Comparison of ENCODE assay signal across 8 cellular contexts in the genomic region with DNA sequence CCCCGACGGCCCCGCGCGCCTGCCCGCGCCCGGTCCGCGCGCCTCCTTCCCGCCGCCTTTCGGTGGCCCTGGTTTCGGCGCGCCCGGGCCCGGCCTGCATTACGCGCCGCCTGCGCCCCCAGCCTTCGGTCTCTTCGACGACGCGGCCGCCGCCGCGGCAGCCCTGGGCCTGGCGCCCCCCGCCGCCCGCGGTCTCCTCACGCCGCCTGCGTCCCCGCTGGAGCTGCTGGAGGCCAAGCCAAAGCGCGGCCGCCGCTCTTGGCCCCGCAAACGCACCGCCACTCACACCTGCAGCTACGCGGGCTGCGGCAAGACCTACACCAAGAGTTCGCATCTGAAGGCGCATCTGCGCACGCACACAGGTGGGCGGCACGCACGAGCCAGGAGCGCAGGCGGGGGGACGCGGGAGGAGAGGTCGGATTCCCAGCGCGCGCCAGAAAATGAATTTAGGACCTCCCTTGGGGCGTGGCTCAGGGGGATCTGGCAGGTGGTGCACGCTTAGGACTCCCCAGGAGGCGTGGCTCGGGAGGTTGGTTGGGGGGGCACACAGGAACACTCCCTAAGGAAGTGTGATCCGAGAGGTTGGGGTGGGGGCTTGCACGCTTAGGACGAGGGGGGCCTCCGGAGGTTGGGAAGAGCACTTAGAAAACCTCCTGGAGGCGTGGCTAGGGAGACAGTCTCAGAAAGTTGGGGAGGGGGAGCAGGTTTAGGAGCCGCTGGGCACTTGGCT. TPM values are rescaled to one million over a fixed set of nuclear protein-coding genes. Genes with fewer than 3 reads are reported as not detected.
DNase-seq lines count a peak whose midpoint lies in the region; ATAC-seq, FAIRE-seq and TF ChIP-seq lines count a peak whose summit lies in the region.

No MANE protein-coding gene starts in this region.

- peak overlapping the region; percentile 86 for H3K27ac Mint-ChIP-seq in activated CD8-positive, alpha-beta T cell treated with anti-CD3 and anti-CD28 coated beads, Interleukin-2, amount 10 ng/mL, durations not matched to agents 7 days and 5 days
- peak overlapping the region; percentile 66 for H3K27ac Mint-ChIP-seq in osteocyte (ENCODE audit: unreplicated experiment)

- H3K4me1 Mint-ChIP-seq in activated CD8-positive, alpha-beta T cell treated with anti-CD3 and anti-CD28 coated beads, Interleukin-2, amount 10 ng/mL, durations not matched to agents 7 days and 5 days (ENCODE audit: low read depth), result peaks cover 58% of the 10 kb centered on the region
- H3K4me1 Mint-ChIP-seq in osteocyte (ENCODE audit: unreplicated experiment), result peaks cover 24% of the 10 kb centered on the region

- peaks cover 31% of the 10 kb centered on the region for H3K27me3 Mint-ChIP-seq in activated CD8-positive, alpha-beta T cell treated with anti-CD3 and anti-CD28 coated beads, Interleukin-2, amount 10 ng/mL, durations not matched to agents 7 days and 5 days (ENCODE audit: low read depth)
- H3K27me3 Mint-ChIP-seq in osteocyte (ENCODE audit: unreplicated experiment), result no peaks in the 10 kb centered on the region

- H3K4me3 Mint-ChIP-seq in activated CD8-positive, alpha-beta T cell treated with anti-CD3 and anti-CD28 coated beads, Interleukin-2, amount 10 ng/mL, durations not matched to agents 7 days and 5 days, result peak overlapping the region; percentile 91
- peak overlapping the region; percentile 86 for H3K4me3 Mint-ChIP-seq in osteocyte (ENCODE audit: unreplicated experiment)

- ATAC-seq in activated CD8-positive, alpha-beta T cell treated with anti-CD3 and anti-CD28 coated beads, Interleukin-2, amount 10 ng/mL, durations not matched to agents 7 days and 5 days, result no peak
- ATAC-seq in HG03442 (IDR thresholded peaks at IDR 0.05; ENCODE audit: unreplicated experiment), result no peak
- no peak for ATAC-seq in HG02571 (IDR thresholded peaks at IDR 0.05; ENCODE audit: unreplicated experiment)

- DNase-seq in AG04449 (ENCODE audit: low read depth, low spot score) (no peak), HTR-8/SVneo (ENCODE audit: insufficient read length, low spot score) (peak; percentile 57), fibroblast of mammary gland (ENCODE audit: low read depth) (no peak), osteocyte (ENCODE audit: extremely low spot score, unreplicated experiment) (no peak), NCI-H2196 treated with DMSO at 0.1 percent for 48 hours (lab: John Stamatoyannopoulos, UW; ENCODE audit: unreplicated experiment) (no peak)
- peak; percentile 77 for DNase-seq in activated CD8-positive, alpha-beta T cell treated with anti-CD3 and anti-CD28 coated beads, Interleukin-2, amount 10 ng/mL, durations not matched to agents 7 days and 5 days

- FAIRE-seq in HTR-8/SVneo (lab: Jason Lieb, UNC), result peak; percentile 70

- TF ChIP-seq CTCF in AG04449 (IDR thresholded peaks at IDR 0.05; ENCODE audit: insufficient read depth, low read length, missing control alignments) (no peak), fibroblast of mammary gland (conservative IDR thresholded peaks at IDR 0.05; ENCODE audit: control insufficient read depth, insufficient read depth, low read depth, low read length) (no peak), osteocyte (IDR thresholded peaks at IDR 0.05) (no peak)

- H3K4me3 ChIP-seq in AG04449 (ENCODE audit: low read depth, low read length) (peak overlapping the region; percentile 88), fibroblast of mammary gland (ENCODE audit: control insufficient read depth, low read depth, low read length) (peak overlapping the region; percentile 35)

- no peaks in the 10 kb centered on the region for H3K9me3 Mint-ChIP-seq in activated CD8-positive, alpha-beta T cell treated with anti-CD3 and anti-CD28 coated beads, Interleukin-2, amount 10 ng/mL, durations not matched to agents 7 days and 5 days (ENCODE audit: insufficient read depth)
- no peaks in the 10 kb centered on the region for H3K9me3 Mint-ChIP-seq in osteocyte (ENCODE audit: unreplicated experiment)

- CTCF ChIA-PET in AG04449 (lab: Yijun Ruan, JAX), result no interaction called here
- CTCF ChIA-PET in activated CD8-positive, alpha-beta T cell treated with anti-CD3 and anti-CD28 coated beads, Interleukin-2, amount 10 ng/mL, durations not matched to agents 7 days and 5 days (lab: Charles Lee), result interaction anchor here (0.7 to 1.5 kb wide), 2 partner anchors 40 to 51 kb away, joined by 3 to 5 read pairs; no protein-coding TSS in a partner anchor

- POLR2A ChIA-PET in AG04449 (lab: Yijun Ruan, JAX), result interaction anchor here (0.5 to 2.2 kb wide), 8 partner anchors 9 to 372 kb away, joined by 3 to 77 read pairs (median 12); no protein-coding TSS in a partner anchor
- POLR2A ChIA-PET in activated CD8-positive, alpha-beta T cell treated with anti-CD3 and anti-CD28 coated beads, Interleukin-2, amount 10 ng/mL, durations not matched to agents 7 days and 5 days (lab: Charles Lee), result interaction anchor here (0.9 to 11.0 kb wide), 4 partner anchors 13 to 63 kb away, joined by 3 to 556 read pairs (median 10); no protein-coding TSS in a partner anchor

- H3K36me3 Mint-ChIP-seq in activated CD8-positive, alpha-beta T cell treated with anti-CD3 and anti-CD28 coated beads, Interleukin-2, amount 10 ng/mL, durations not matched to agents 7 days and 5 days (ENCODE audit: low read depth), result peaks cover 45% of the 10 kb centered on the region
- peaks cover 20% of the 10 kb centered on the region for H3K36me3 Mint-ChIP-seq in osteocyte (ENCODE audit: unreplicated experiment)

RNA-seq across cellular contexts. Expression of a gene that starts 1.2 kb away (rescaled TPM):
- total RNA-seq in activated CD8-positive, alpha-beta T cell treated with anti-CD3 and anti-CD28 coated beads, Interleukin-2, amount 10 ng/mL, durations not matched to agents 7 days and 5 days, result 100 to 1,000 TPM in 1 of 2 experiments, 10 to 100 TPM in 1; 96.0 to 100 TPM
- total RNA-seq in osteocyte, result 41.4 and 55.5 TPM in 2 replicates

Comparison
In these comparisons a context has a peak if more than half of its experiments do, and no peak if none do; other contexts are left out.
1. DNase-seq: peak in HTR-8/SVneo (single experiment) and activated CD8-positive, alpha-beta T cell treated with anti-CD3 and anti-CD28 coated beads, Interleukin-2, amount 10 ng/mL, durations not matched to agents 7 days and 5 days (single experiment); none in AG04449 (single experiment), fibroblast of mammary gland (single experiment), osteocyte (single experiment) and NCI-H2196 treated with DMSO at 0.1 percent for 48 hours (single experiment).